ENCODE assay signal across 8 cellular contexts in genomic region chr4:78552398-78553396, GRCh38. TPM values are rescaled to one million over a fixed set of nuclear protein-coding genes. Genes with fewer than 3 reads are reported as not detected.
DNase-seq lines count a peak whose midpoint lies in the region; ATAC-seq, FAIRE-seq and TF ChIP-seq lines count a peak whose summit lies in the region.

No MANE protein-coding gene starts in this region.

- DNase-seq in OCI-M1 (lab: John Stamatoyannopoulos, UW) (peak; percentile 45), esophagus muscularis mucosa (ENCODE audit: extremely low spot score) (no peak), ovary (no peak), activated T-cell treated with anti-CD3 and anti-CD28 coated beads for 4 hours (no peak), HTR-8/SVneo (ENCODE audit: insufficient read length, low spot score) (no peak), brain microvascular endothelial cell (no peak)

- TF ChIP-seq CTCF in HEK293 (tag by site-specific recombination; IDR thresholded peaks at IDR 0.05) (no peak), esophagus muscularis mucosa (IDR thresholded peaks at IDR 0.05) (no peak), ovary (IDR thresholded peaks at IDR 0.05) (no peak), brain microvascular endothelial cell (IDR thresholded peaks at IDR 0.05; ENCODE audit: low read depth, low read length, missing control alignments) (no peak)

- ATAC-seq in HG02759 (IDR thresholded peaks at IDR 0.05; ENCODE audit: unreplicated experiment): no peak

- 52% methylated on average over 13 of the region's 13 CpGs for WGBS in esophagus muscularis mucosa
- 76 to 90% (median 85%) methylated on average over 13 of the region's 13 CpGs for WGBS in ovary, 3 donors

- intact Hi-C loops in esophagus muscularis mucosa (cut with DNase I): no loop called here
- intact Hi-C loops in ovary (cut with DNase I): no loop called here

- H3K36me3 ChIP-seq in HEK293 (ENCODE audit: control insufficient read depth in 2 of 2, insufficient read depth in 1 of 2, low read length in 2 of 2): no peaks in the 10 kb centered on the region
- H3K36me3 ChIP-seq in esophagus muscularis mucosa: peaks cover 0 to 10% (median 3%) of the 10 kb centered on the region in 4 donors
- no peaks in the 10 kb centered on the region for H3K36me3 ChIP-seq in ovary
- no peaks in the 10 kb centered on the region for H3K36me3 ChIP-seq in brain microvascular endothelial cell (replicated peaks)

- H3K9me3 ChIP-seq in HEK293 (ENCODE audit: control insufficient read depth, insufficient read depth, low read depth, low read length) (no peaks in the 10 kb centered on the region), esophagus muscularis mucosa (no peaks in the 10 kb centered on the region), ovary (no peaks in the 10 kb centered on the region)

- H3K4me3 ChIP-seq in HEK293 (ENCODE audit: low read depth, low read length): peak overlapping the region; percentile 60
- peak overlapping the region; percentile 69 to 87 (median 72) for H3K4me3 ChIP-seq in esophagus muscularis mucosa
- H3K4me3 ChIP-seq in ovary: peak overlapping the region; percentile 32
- H3K4me3 ChIP-seq in brain microvascular endothelial cell (ENCODE audit: low read depth, low read length): no peak overlapping the region

- H3K27ac ChIP-seq in HEK293 (ENCODE audit: extremely low read depth, low read depth, low read length) (peak overlapping the region; percentile 74; the same call in 1 of the 2 replicates), esophagus muscularis mucosa (replicated peaks in 1 of 4) (peak overlapping the region; percentile 78 to 93 (median 88)), ovary (no peak overlapping the region), brain microvascular endothelial cell (no peak overlapping the region)

- no peaks in the 10 kb centered on the region for H3K4me1 ChIP-seq in HEK293 (ENCODE audit: control insufficient read depth, insufficient read depth, low read length)
- H3K4me1 ChIP-seq in esophagus muscularis mucosa: peaks cover 3 to 39% (median 25%) of the 10 kb centered on the region in 4 donors
- no peaks in the 10 kb centered on the region for H3K4me1 ChIP-seq in ovary (ENCODE audit: insufficient read depth)

- no peaks in the 10 kb centered on the region for H3K27me3 ChIP-seq in esophagus muscularis mucosa
- no peaks in the 10 kb centered on the region for H3K27me3 ChIP-seq in ovary
- H3K27me3 ChIP-seq in brain microvascular endothelial cell (replicated peaks): no peaks in the 10 kb centered on the region

- TF ChIP-seq POLR2A in esophagus muscularis mucosa (IDR thresholded peaks at IDR 0.05; ENCODE audit: low read depth) (no peak), ovary (IDR thresholded peaks at IDR 0.05) (no peak)

- POLR2A ChIA-PET in HEK293 (lab: Yijun Ruan, JAX): interaction anchor here (0.6 to 1.2 kb wide), 3 partner anchors 9 to 17 kb away, joined by 3 to 6 read pairs (median 3); no protein-coding TSS in a partner anchor

- TF ChIP-seq EP300 in esophagus muscularis mucosa (IDR thresholded peaks at IDR 0.05) (no peak), ovary (IDR thresholded peaks at IDR 0.05) (no peak)

- CTCF ChIA-PET in HEK293 (lab: Yijun Ruan, JAX): interaction anchor here (0.6 kb wide), 1 partner anchor 427 kb away, joined by 3 read pairs; no protein-coding TSS in a partner anchor

- in situ Hi-C loops in brain microvascular endothelial cell (cut with HindIII; ENCODE audit: low pct_ligation_motif_present, low sequenced_read_pairs): no loop called here

- no peak for FAIRE-seq in HTR-8/SVneo (lab: Jason Lieb, UNC)

TF ChIP-seq in HEK293, 187 proteins besides CTCF, POLR2A, EP300 and RAD21:
- TF ChIP-seq, protein P1, sequence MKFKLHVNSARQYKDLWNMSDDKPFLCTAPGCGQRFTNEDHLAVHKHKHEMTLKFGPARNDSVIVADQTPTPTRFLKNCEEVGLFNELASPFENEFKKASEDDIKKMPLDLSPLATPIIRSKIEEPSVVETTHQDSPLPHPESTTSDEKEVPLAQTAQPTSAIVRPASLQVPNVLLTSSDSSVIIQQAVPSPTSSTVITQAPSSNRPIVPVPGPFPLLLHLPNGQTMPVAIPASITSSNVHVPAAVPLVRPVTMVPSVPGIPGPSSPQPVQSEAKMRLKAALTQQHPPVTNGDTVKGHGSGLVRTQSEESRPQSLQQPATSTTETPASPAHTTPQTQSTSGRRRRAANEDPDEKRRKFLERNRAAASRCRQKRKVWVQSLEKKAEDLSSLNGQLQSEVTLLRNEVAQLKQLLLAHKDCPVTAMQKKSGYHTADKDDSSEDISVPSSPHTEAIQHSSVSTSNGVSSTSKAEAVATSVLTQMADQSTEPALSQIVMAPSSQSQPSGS (tag by site-specific recombination; IDR thresholded peaks at IDR 0.05; ENCODE audit: low read depth): 0 out of 2 replicates have a peak, but pooled peaks have one; percentile 55
- TF ChIP-seq, protein P2, sequence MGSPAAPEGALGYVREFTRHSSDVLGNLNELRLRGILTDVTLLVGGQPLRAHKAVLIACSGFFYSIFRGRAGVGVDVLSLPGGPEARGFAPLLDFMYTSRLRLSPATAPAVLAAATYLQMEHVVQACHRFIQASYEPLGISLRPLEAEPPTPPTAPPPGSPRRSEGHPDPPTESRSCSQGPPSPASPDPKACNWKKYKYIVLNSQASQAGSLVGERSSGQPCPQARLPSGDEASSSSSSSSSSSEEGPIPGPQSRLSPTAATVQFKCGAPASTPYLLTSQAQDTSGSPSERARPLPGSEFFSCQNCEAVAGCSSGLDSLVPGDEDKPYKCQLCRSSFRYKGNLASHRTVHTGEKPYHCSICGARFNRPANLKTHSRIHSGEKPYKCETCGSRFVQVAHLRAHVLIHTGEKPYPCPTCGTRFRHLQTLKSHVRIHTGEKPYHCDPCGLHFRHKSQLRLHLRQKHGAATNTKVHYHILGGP (tag by site-specific recombination; IDR thresholded peaks at IDR 0.05): peak; percentile 35; the same call in 1 of the 2 replicates
- TF ChIP-seq WT1 (tag by site-specific recombination; IDR thresholded peaks at IDR 0.05): peak; percentile 33; the same call in 1 of the 2 replicates
- no peak for TF ChIP-seq ZBTB48 (tag by site-specific recombination; IDR thresholded peaks at IDR 0.05)
- TF ChIP-seq FEZF1 (tag by site-specific recombination; IDR thresholded peaks at IDR 0.05): peak; percentile 78
- TF ChIP-seq ZNF366 (tag by site-specific recombination; conservative IDR thresholded peaks at IDR 0.05): peak; percentile 39
- peak; percentile 63 for TF ChIP-seq GLIS1 (tag by site-specific recombination; IDR thresholded peaks at IDR 0.05)
- TF ChIP-seq SP7 (tag by site-specific recombination; IDR thresholded peaks at IDR 0.05): peak; percentile 47; the same call in 1 of the 2 replicates
- TF ChIP-seq KLF10 (tag by site-specific recombination; IDR thresholded peaks at IDR 0.05): peak; percentile 28; the same call in 1 of the 2 replicates
- no peak for TF ChIP-seq ZBTB1 (tag by site-specific recombination; IDR thresholded peaks at IDR 0.05)

RNA-seq across cellular contexts. Expression of gene ANXA3, which starts 1.1 kb away (rescaled TPM):
- total RNA-seq in esophagus muscularis mucosa (100 to 1,000 TPM in 3 of 4 donors, 10 to 100 TPM in 1; 98.4 to 216 (median 186) TPM), ovary (10 to 100 TPM in 2 of 7 donors, 1 to 10 TPM in 5; 1.5 to 63.5 (median 8.1) TPM)
- 10 to 100 TPM in 1 of 2 donors, 1 to 10 TPM in 1; 7.7 to 10.2 TPM for polyA plus RNA-seq in ovary

Comparison
In these comparisons a context has a peak if more than half of its experiments do, and no peak if none do; other contexts are left out.
1. H3K27ac ChIP-seq: peak in HEK293 (single experiment) and esophagus muscularis mucosa (4 of 4); none in ovary (0 of 2) and brain microvascular endothelial cell (single experiment).